In the genomic region with DNA sequence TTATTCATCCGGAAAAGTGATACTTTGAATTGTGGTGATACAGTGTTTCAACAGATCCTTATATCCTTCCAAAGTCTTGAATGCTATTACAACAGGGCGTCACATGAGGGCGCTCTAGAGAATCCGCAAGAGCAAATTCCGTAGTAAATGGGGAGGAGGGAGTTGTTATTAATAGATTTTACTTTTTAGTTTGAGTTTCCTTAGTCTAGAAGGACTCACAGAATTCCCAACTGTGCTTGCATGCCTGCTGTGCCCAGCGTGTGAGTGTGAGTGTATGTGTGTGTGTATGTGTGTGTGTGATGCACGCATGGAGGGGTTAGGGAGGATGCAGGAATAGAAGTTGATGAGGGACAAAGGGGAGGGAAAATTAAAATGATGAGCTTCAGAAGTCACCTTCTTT, we compare ENCODE assay signal across 8 cellular contexts.
DNase-seq lines count a peak whose midpoint lies in the region; ATAC-seq and TF ChIP-seq lines count a peak whose summit lies in the region.

No MANE protein-coding gene starts in this region.

- H3K27me3 ChIP-seq in RWPE2 (ENCODE audit: insufficient read depth, poor library complexity, severe bottlenecking) = no peaks in the 10 kb centered on the region
- H3K27me3 ChIP-seq in neural cell (ENCODE audit: insufficient read depth, low read depth, low read length) = no peaks in the 10 kb centered on the region

- no peaks in the 10 kb centered on the region for H3F3A ChIP-seq in neural cell (ENCODE audit: insufficient read depth, low read length, poor library complexity, severe bottlenecking)

- H3K4me1 ChIP-seq in RWPE2 (ENCODE audit: insufficient read depth, poor library complexity, severe bottlenecking) = no peaks in the 10 kb centered on the region

- TF ChIP-seq CTCF in RWPE2 (IDR thresholded peaks at IDR 0.05; ENCODE audit: poor library complexity, severe bottlenecking) = peak; percentile 75
- peak; percentile 43 for TF ChIP-seq CTCF in neural cell (IDR thresholded peaks at IDR 0.05; ENCODE audit: poor library complexity, severe bottlenecking)

- H3K27ac ChIP-seq in RWPE2 (ENCODE audit: poor library complexity, severe bottlenecking) (no peak overlapping the region), neural cell (ENCODE audit: low read length) (no peak overlapping the region)

- no peak for TF ChIP-seq EP300 in Ishikawa (IDR thresholded peaks at IDR 0.05; ENCODE audit: borderline replicate concordance)
- TF ChIP-seq EP300 in neural cell (conservative IDR thresholded peaks at IDR 0.05; ENCODE audit: poor library complexity, severe bottlenecking) = no peak

- H3K36me3 ChIP-seq in RWPE2 (ENCODE audit: low read depth) = no peaks in the 10 kb centered on the region
- H3K36me3 ChIP-seq in neural cell (ENCODE audit: insufficient read depth, low read length) = no peaks in the 10 kb centered on the region

- ATAC-seq in RWPE2 (ENCODE audit: low read depth) = no peak
- no peak for ATAC-seq in HG02852 (IDR thresholded peaks at IDR 0.05; ENCODE audit: unreplicated experiment)
- no peak for ATAC-seq in HG03139 (IDR thresholded peaks at IDR 0.05; ENCODE audit: unreplicated experiment)

- DNase-seq in DMS114 treated with DMSO at 0.1 percent for 48 hours (lab: John Stamatoyannopoulos, UW; ENCODE audit: unreplicated experiment) = peak; percentile 5
- no peak for DNase-seq in RWPE2 (ENCODE audit: low spot score)
- DNase-seq in fibroblast of gingiva (ENCODE audit: low read depth) = peak; percentile 31
- DNase-seq in ecto neural progenitor cell (ENCODE audit: low spot score) = no peak

- no peaks in the 10 kb centered on the region for H3K79me2 ChIP-seq in neural cell (replicated peaks; ENCODE audit: insufficient read depth, low read length)

- H2AFZ ChIP-seq in neural cell (ENCODE audit: low read depth, low read length) = no peak overlapping the region

- H3K4me3 ChIP-seq in RWPE2 (ENCODE audit: severe bottlenecking) (no peak overlapping the region), neural cell (ENCODE audit: low read length) (no peak overlapping the region)

- no peaks in the 10 kb centered on the region for H3K9me2 ChIP-seq in neural cell (ENCODE audit: insufficient read depth, low read length)

- H3K9me3 ChIP-seq in RWPE2 (ENCODE audit: severe bottlenecking) (no peaks in the 10 kb centered on the region), neural cell (ENCODE audit: low read length) (no peaks in the 10 kb centered on the region)

- H3K4me2 ChIP-seq in neural cell (ENCODE audit: low read length) = no peak overlapping the region

- no peaks in the 10 kb centered on the region for H4K20me1 ChIP-seq in neural cell (ENCODE audit: insufficient read depth)

- H3K9ac ChIP-seq in neural cell (ENCODE audit: low read length) = no peak overlapping the region

- peak; percentile 67 for TF ChIP-seq RAD21 in Ishikawa (IDR thresholded peaks at IDR 0.05; ENCODE audit: low read depth)
- TF ChIP-seq RAD21 in neural cell (conservative IDR thresholded peaks at IDR 0.05) = peak; percentile 20

TF ChIP-seq in Ishikawa, 13 proteins besides CTCF, POLR2A, EP300 and RAD21 (continues in another document):
- TF ChIP-seq NFIC (IDR thresholded peaks at IDR 0.05) (no peak), TAF1 (IDR thresholded peaks at IDR 0.05; ENCODE audit: low read depth) (no peak), TEAD4 (IDR thresholded peaks at IDR 0.05) (no peak), FOXM1 (IDR thresholded peaks at IDR 0.05; ENCODE audit: borderline replicate concordance, low read depth) (no peak), ZBTB7A (IDR thresholded peaks at IDR 0.05; ENCODE audit: low read depth) (no peak), TCF12 (IDR thresholded peaks at IDR 0.05; ENCODE audit: low read depth) (no peak), EGR1 (IDR thresholded peaks at IDR 0.05) (no peak), YY1 (IDR thresholded peaks at IDR 0.05; ENCODE audit: low read depth) (no peak), CEBPB (IDR thresholded peaks at IDR 0.05) (no peak)
- TF ChIP-seq, protein P1, sequence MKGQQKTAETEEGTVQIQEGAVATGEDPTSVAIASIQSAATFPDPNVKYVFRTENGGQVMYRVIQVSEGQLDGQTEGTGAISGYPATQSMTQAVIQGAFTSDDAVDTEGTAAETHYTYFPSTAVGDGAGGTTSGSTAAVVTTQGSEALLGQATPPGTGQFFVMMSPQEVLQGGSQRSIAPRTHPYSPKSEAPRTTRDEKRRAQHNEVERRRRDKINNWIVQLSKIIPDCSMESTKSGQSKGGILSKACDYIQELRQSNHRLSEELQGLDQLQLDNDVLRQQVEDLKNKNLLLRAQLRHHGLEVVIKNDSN (IDR thresholded peaks at IDR 0.05) = no peak
- TF ChIP-seq, protein P2, sequence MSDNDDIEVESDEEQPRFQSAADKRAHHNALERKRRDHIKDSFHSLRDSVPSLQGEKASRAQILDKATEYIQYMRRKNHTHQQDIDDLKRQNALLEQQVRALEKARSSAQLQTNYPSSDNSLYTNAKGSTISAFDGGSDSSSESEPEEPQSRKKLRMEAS (IDR thresholded peaks at IDR 0.05) = no peak
- TF ChIP-seq, protein P3, sequence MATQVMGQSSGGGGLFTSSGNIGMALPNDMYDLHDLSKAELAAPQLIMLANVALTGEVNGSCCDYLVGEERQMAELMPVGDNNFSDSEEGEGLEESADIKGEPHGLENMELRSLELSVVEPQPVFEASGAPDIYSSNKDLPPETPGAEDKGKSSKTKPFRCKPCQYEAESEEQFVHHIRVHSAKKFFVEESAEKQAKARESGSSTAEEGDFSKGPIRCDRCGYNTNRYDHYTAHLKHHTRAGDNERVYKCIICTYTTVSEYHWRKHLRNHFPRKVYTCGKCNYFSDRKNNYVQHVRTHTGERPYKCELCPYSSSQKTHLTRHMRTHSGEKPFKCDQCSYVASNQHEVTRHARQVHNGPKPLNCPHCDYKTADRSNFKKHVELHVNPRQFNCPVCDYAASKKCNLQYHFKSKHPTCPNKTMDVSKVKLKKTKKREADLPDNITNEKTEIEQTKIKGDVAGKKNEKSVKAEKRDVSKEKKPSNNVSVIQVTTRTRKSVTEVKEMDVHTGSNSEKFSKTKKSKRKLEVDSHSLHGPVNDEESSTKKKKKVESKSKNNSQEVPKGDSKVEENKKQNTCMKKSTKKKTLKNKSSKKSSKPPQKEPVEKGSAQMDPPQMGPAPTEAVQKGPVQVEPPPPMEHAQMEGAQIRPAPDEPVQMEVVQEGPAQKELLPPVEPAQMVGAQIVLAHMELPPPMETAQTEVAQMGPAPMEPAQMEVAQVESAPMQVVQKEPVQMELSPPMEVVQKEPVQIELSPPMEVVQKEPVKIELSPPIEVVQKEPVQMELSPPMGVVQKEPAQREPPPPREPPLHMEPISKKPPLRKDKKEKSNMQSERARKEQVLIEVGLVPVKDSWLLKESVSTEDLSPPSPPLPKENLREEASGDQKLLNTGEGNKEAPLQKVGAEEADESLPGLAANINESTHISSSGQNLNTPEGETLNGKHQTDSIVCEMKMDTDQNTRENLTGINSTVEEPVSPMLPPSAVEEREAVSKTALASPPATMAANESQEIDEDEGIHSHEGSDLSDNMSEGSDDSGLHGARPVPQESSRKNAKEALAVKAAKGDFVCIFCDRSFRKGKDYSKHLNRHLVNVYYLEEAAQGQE (IDR thresholded peaks at IDR 0.05; ENCODE audit: low read depth) = no peak

TF ChIP-seq in neural cell, 6 proteins besides CTCF, POLR2A, EP300 and RAD21:
- TF ChIP-seq EZH2 (IDR thresholded peaks at IDR 0.05; ENCODE audit: borderline replicate concordance, insufficient read depth, low read length, poor library complexity, severe bottlenecking) (no peak), SMC3 (conservative IDR thresholded peaks at IDR 0.05; ENCODE audit: poor library complexity) (peak; percentile 36)

Comparison
In these comparisons a context has a peak if more than half of its experiments do, and no peak if none do; other contexts are left out.
1. DNase-seq: peak in DMS114 treated with DMSO at 0.1 percent for 48 hours (single experiment) and fibroblast of gingiva (single experiment); none in RWPE2 (single experiment) and ecto neural progenitor cell (single experiment).